23 cellular contexts compared by ENCODE assay signal in the genomic region with DNA sequence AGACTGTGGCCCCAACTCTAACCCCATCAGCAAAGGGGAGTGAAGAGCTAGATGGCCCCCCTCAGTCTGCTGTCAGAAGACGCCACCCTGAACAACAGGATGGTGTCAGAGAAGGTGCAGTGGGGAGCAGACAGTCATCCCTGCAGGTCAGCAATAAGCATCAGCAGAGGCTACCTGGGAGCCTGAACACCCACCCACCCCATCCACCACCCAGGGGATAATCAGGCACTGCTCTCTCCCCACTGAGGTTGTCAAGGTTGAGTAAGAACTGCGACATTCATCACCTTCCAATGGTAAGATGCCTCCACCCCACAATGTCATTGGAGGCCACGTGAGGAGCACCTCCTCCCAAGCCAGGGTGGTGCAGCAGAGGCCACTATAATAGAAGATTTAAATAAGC. TPM values are rescaled to one million over a fixed set of nuclear protein-coding genes. Genes with fewer than 3 reads are reported as not detected.
DNase-seq lines count a peak whose midpoint lies in the region; ATAC-seq and TF ChIP-seq lines count a peak whose summit lies in the region.
"Had no signal": no experiment of that assay in that cellular context is flagged by ENCODE, and none has a peak within 500 bp of the region (broad histone marks: within the 10 kb centered on the region; RNA-seq: fewer than 3 reads in every experiment).

No MANE protein-coding gene starts in this region.

- H3K4me3 Mint-ChIP-seq in H9 (no peak overlapping the region), neural progenitor cell (no peak overlapping the region)
- H3K4me3 Mint-ChIP-seq: CD4-positive, alpha-beta memory T cell had no signal

- no peak for ATAC-seq in GM19324 (IDR thresholded peaks at IDR 0.05; ENCODE audit: low FRiP score, unreplicated experiment)
- ATAC-seq in GM21717 (IDR thresholded peaks at IDR 0.05; ENCODE audit: unreplicated experiment), result no peak
- ATAC-seq: GM12878 had no signal

- H4K20me1 ChIP-seq in H9 (ENCODE audit: control insufficient read depth, insufficient read depth, insufficient read length) (no peaks in the 10 kb centered on the region), neural progenitor cell (ENCODE audit: low read depth) (no peaks in the 10 kb centered on the region)
- H4K20me1 ChIP-seq: BLaER1 had no signal

- H3K27me3 Mint-ChIP-seq in H9 (ENCODE audit: low read depth) (peaks cover 41% of the 10 kb centered on the region), neural progenitor cell (ENCODE audit: insufficient read depth, low read depth) (peaks cover 12% of the 10 kb centered on the region)

- no peak overlapping the region for H4K91ac ChIP-seq in H9 (ENCODE audit: insufficient read length, low read depth, low read length)

- no peak overlapping the region for H4K5ac ChIP-seq in H9 (ENCODE audit: insufficient read length, low read depth, low read length)

- peaks cover 11 to 26% (median 12%) of the 10 kb centered on the region in 3 experiments for H3K36me3 Mint-ChIP-seq in H9 (ENCODE audit: insufficient read depth in 1 of 3, low read depth in 3 of 3)
- H3K36me3 Mint-ChIP-seq in neural progenitor cell, result peaks cover 10% of the 10 kb centered on the region
- H3K36me3 Mint-ChIP-seq: CD4-positive, CD25-positive, alpha-beta regulatory T cell had no signal

- no peak overlapping the region for H2BK5ac ChIP-seq in H9 (ENCODE audit: insufficient read length, low read length)

- H3K4me1 ChIP-seq in H9 (ENCODE audit: insufficient read depth, low read length) (no peaks in the 10 kb centered on the region), neural progenitor cell (peaks cover 24% of the 10 kb centered on the region)
- H3K4me1 ChIP-seq: BE2C had no signal

- H3K9ac ChIP-seq in H9 (ENCODE audit: extremely low read depth, insufficient read length, low read length), result no peak overlapping the region
- H3K9ac ChIP-seq in neural progenitor cell, result no peak overlapping the region
- H3K9ac ChIP-seq: BLaER1 had no signal

- H3K23me2 ChIP-seq in H9 (ENCODE audit: insufficient read length, low read depth, low read length, poor library complexity, severe bottlenecking), result peaks cover 21% of the 10 kb centered on the region

- no peak overlapping the region for H3K4me2 ChIP-seq in H9 (ENCODE audit: insufficient read depth, insufficient read length, low read length)
- H3K4me2 ChIP-seq in neural progenitor cell, result no peak overlapping the region
- H3K4me2 ChIP-seq: BLaER1 had no signal

- H3K79me2 ChIP-seq in H9 (ENCODE audit: insufficient read depth, low read length), result no peaks in the 10 kb centered on the region
- no peaks in the 10 kb centered on the region for H3K79me2 ChIP-seq in neural progenitor cell (ENCODE audit: low read depth)

- no peaks in the 10 kb centered on the region for H3K9me3 ChIP-seq in H9 (ENCODE audit: control insufficient read depth, low read depth, low read length)
- H3K9me3 ChIP-seq in neural progenitor cell (ENCODE audit: low read depth), result peaks cover 11% of the 10 kb centered on the region
- peaks cover 23% of the 10 kb centered on the region for H3K9me3 ChIP-seq in WERI-Rb-1 (ENCODE audit: severe bottlenecking)
- H3K9me3 ChIP-seq: BE2C had no signal

- H3F3A ChIP-seq in neural progenitor cell (ENCODE audit: low read depth), result peaks cover 23% of the 10 kb centered on the region

- H2BK12ac ChIP-seq in H9 (ENCODE audit: insufficient read length, low read depth, low read length), result no peak overlapping the region

- H3T11ph ChIP-seq in H9 (ENCODE audit: low read length), result no peak overlapping the region

- H3K36me3 ChIP-seq in neural progenitor cell (no peaks in the 10 kb centered on the region), WERI-Rb-1 (peaks cover 3% of the 10 kb centered on the region; the same call in 1 of the 2 replicates)
- H3K36me3 ChIP-seq: BE2C, BLaER1 had no signal

- H2AFZ ChIP-seq in H9 (ENCODE audit: low read length), result no peak overlapping the region
- H2AFZ ChIP-seq in neural progenitor cell (replicated peaks), result no peak overlapping the region

- H2BK15ac ChIP-seq in H9 (ENCODE audit: low read depth, low read length), result no peak overlapping the region

- no peak overlapping the region for H3K27ac ChIP-seq in H9 (ENCODE audit: insufficient read length, low read depth, low read length)
- no peak overlapping the region for H3K27ac ChIP-seq in coronary artery
- H3K27ac ChIP-seq in neural progenitor cell, result no peak overlapping the region
- H3K27ac ChIP-seq in WERI-Rb-1, result no peak overlapping the region
- H3K27ac ChIP-seq: BLaER1 had no signal

- H3K23ac ChIP-seq in H9 (ENCODE audit: insufficient read length, low read depth, low read length), result no peak overlapping the region

- H3K27ac Mint-ChIP-seq in H9 (no peak overlapping the region), neural progenitor cell (peak overlapping the region; percentile 36)
- H3K27ac Mint-ChIP-seq: CD4-positive, CD25-positive, alpha-beta regulatory T cell had no signal

- H3K9me3 Mint-ChIP-seq in H9 (peaks cover 24 to 26% of the 10 kb centered on the region in 2 experiments), neural progenitor cell (peaks cover 27% of the 10 kb centered on the region)

- no peak for TF ChIP-seq CTCF in H9 (conservative IDR thresholded peaks at IDR 0.05)
- no peak for TF ChIP-seq CTCF in coronary artery (IDR thresholded peaks at IDR 0.05)
- no peak for TF ChIP-seq CTCF in neural progenitor cell (IDR thresholded peaks at IDR 0.05)
- TF ChIP-seq CTCF in WERI-Rb-1 (IDR thresholded peaks at IDR 0.05; ENCODE audit: low read depth, low read length), result no peak

- no peak overlapping the region for H3K18ac ChIP-seq in H9 (ENCODE audit: insufficient read length, low read depth, low read length)

- H2AK5ac ChIP-seq in H9 (ENCODE audit: insufficient read length, low read length), result no peak overlapping the region

- H3K4me1 Mint-ChIP-seq in H9 (peaks cover 21 to 22% of the 10 kb centered on the region in 2 experiments), neural progenitor cell (peaks cover 22% of the 10 kb centered on the region)

- no peak overlapping the region for H3K4me3 ChIP-seq in coronary artery
- H3K4me3 ChIP-seq in neural progenitor cell, result no peak overlapping the region
- H3K4me3 ChIP-seq in WERI-Rb-1 (ENCODE audit: low read depth, low read length), result no peak overlapping the region
- H3K4me3 ChIP-seq: BLaER1, GM12878 had no signal

- no CpG with 5 or more reads among the region's 3 CpGs for WGBS in H9 (ENCODE audit: extremely low coverage, insufficient read length, low lambda C conversion rate)

- no peak overlapping the region for H4K8ac ChIP-seq in H9 (replicated peaks; ENCODE audit: insufficient read length, low read depth, low read length)

- H3K4ac ChIP-seq in H9 (ENCODE audit: low read depth, low read length), result no peak overlapping the region

- no peaks in the 10 kb centered on the region for H3K79me1 ChIP-seq in H9 (ENCODE audit: insufficient read depth, low read depth, low read length, poor library complexity, severe bottlenecking)

- peak; percentile 3 for DNase-seq in H9
- DNase-seq in coronary artery (ENCODE audit: low spot score), result peak; percentile 64
- no peak for DNase-seq in neural progenitor cell (ENCODE audit: low spot score)
- DNase-seq in WERI-Rb-1, result no peak
- DNase-seq: 8988T; ACHN; BE2C; C1 segment of cervical spinal cord; CD4-positive, alpha-beta memory T cell; CD4-positive, CD25-positive, alpha-beta regulatory T cell; CD8-positive, alpha-beta memory T cell; COR-L47; DMS 273 treated with DMSO at 0.1 percent for 48 hours; DMS153; DMS53; DMS79; DND-41; EL; GDM1 had no signal

- H3K56ac ChIP-seq in H9 (ENCODE audit: insufficient read length, low read depth, low read length), result no peak overlapping the region

- H2BK120ac ChIP-seq in H9 (ENCODE audit: low read depth, low read length, poor library complexity, severe bottlenecking), result no peak overlapping the region

- peaks cover 23% of the 10 kb centered on the region; the same call in 1 of the 2 replicates for H3K27me3 ChIP-seq in H9 (ENCODE audit: insufficient read depth, low read length)
- H3K27me3 ChIP-seq in neural progenitor cell, result peaks cover 23% of the 10 kb centered on the region
- H3K27me3 ChIP-seq in WERI-Rb-1 (ENCODE audit: insufficient read depth, low read depth, severe bottlenecking), result no peaks in the 10 kb centered on the region
- H3K27me3 ChIP-seq: BE2C had no signal

- no peak overlapping the region for H3K14ac ChIP-seq in H9 (ENCODE audit: insufficient read depth, low read length)

- no peak overlapping the region for H2BK20ac ChIP-seq in H9 (ENCODE audit: low read depth, low read length, poor library complexity, severe bottlenecking)

RNA-seq across cellular contexts. Expression of gene ID2, which starts 8.5 kb away (rescaled TPM):
- total RNA-seq in H9 (2021) (48.0 and 48.6 TPM in 2 replicates), neural progenitor cell (ENCODE audit: low replicate concordance) (140 and 224 TPM in 2 replicates)

Comparison
In these comparisons a context has a peak if more than half of its experiments do, and no peak if none do; other contexts are left out.
1. DNase-seq: peak in H9 (single experiment) and coronary artery (single experiment); none in neural progenitor cell (single experiment) and WERI-Rb-1 (single experiment).